Comparison of ENCODE assay signal across 16 cellular contexts in the genomic region with DNA sequence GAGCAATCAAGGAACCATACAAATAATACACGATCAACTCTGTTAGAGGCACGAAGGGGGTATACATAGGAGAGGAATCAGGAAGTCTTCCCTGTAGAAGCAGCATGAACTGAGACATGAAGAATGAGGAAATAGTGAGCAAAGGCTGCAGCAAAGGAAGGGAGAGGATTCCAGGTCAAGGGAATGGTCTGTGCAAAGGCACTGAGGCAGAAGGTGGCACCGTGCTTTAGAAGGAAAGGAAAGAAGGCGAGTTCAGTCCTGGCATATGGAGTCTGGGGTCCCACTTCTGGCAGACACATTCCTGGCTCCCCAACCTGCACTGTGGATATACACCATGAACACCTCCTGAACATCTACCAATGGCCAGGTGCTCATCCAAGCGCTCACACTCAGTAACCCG. TPM values are rescaled to one million over a fixed set of nuclear protein-coding genes. Genes with fewer than 3 reads are reported as not detected.
DNase-seq lines count a peak whose midpoint lies in the region; ATAC-seq and TF ChIP-seq lines count a peak whose summit lies in the region.
"Had no signal": no experiment of that assay in that cellular context is flagged by ENCODE, and none has a peak within 500 bp of the region (broad histone marks: within the 10 kb centered on the region; RNA-seq: fewer than 3 reads in every experiment).

No MANE protein-coding gene starts in this region.

- H3K4me3 Mint-ChIP-seq in activated naive CD8-positive, alpha-beta T cell treated with anti-CD3 and anti-CD28 coated beads, Interleukin-2, amount 50 U/mL, for 24 hours = no peak overlapping the region
- H3K4me3 Mint-ChIP-seq in activated naive CD8-positive, alpha-beta T cell treated with anti-CD3 and anti-CD28 coated beads for 36 hours = no peak overlapping the region
- H3K4me3 Mint-ChIP-seq in brain = no peak overlapping the region
- H3K4me3 Mint-ChIP-seq in osteocyte (ENCODE audit: unreplicated experiment) = no peak overlapping the region
- H3K4me3 Mint-ChIP-seq: CD14-positive monocyte, GM23338 had no signal

- peak overlapping the region; percentile 5 for H3K27ac Mint-ChIP-seq in activated naive CD8-positive, alpha-beta T cell treated with anti-CD3 and anti-CD28 coated beads, Interleukin-2, amount 50 U/mL, for 24 hours
- H3K27ac Mint-ChIP-seq in activated naive CD8-positive, alpha-beta T cell treated with anti-CD3 and anti-CD28 coated beads for 36 hours = no peak overlapping the region
- H3K27ac Mint-ChIP-seq in brain (peak overlapping the region in 3 of 5 experiments; percentile 83 to 95 (median 86)), osteocyte (ENCODE audit: unreplicated experiment) (peak overlapping the region; percentile 6)
- H3K27ac Mint-ChIP-seq: CD4-positive, alpha-beta memory T cell; GM23338 had no signal

- no peaks in the 10 kb centered on the region for H4K20me1 ChIP-seq in MM.1S (ENCODE audit: insufficient read depth, low read length)
- H4K20me1 ChIP-seq: BLaER1 had no signal

- no peaks in the 10 kb centered on the region for H3K36me3 ChIP-seq in MM.1S (replicated peaks; ENCODE audit: insufficient read depth, low read length)
- H3K36me3 ChIP-seq: BLaER1 had no signal

- TF ChIP-seq CTCF in brain (conservative IDR thresholded peaks at IDR 0.05) = no peak
- TF ChIP-seq CTCF in osteocyte (IDR thresholded peaks at IDR 0.05) = no peak
- TF ChIP-seq CTCF in MM.1S (IDR thresholded peaks at IDR 0.05; ENCODE audit: low read length) = no peak

- no peaks in the 10 kb centered on the region for H3K36me3 Mint-ChIP-seq in activated naive CD8-positive, alpha-beta T cell treated with anti-CD3 and anti-CD28 coated beads, Interleukin-2, amount 50 U/mL, for 24 hours (ENCODE audit: low read depth)
- no peaks in the 10 kb centered on the region for H3K36me3 Mint-ChIP-seq in activated naive CD8-positive, alpha-beta T cell treated with anti-CD3 and anti-CD28 coated beads for 36 hours
- H3K36me3 Mint-ChIP-seq in brain = no peaks in the 10 kb centered on the region
- peaks cover 9% of the 10 kb centered on the region for H3K36me3 Mint-ChIP-seq in osteocyte (ENCODE audit: unreplicated experiment)
- H3K36me3 Mint-ChIP-seq: CD14-positive monocyte; CD4-positive, alpha-beta memory T cell had no signal

- peaks cover 3% of the 10 kb centered on the region for H3K27me3 Mint-ChIP-seq in activated naive CD8-positive, alpha-beta T cell treated with anti-CD3 and anti-CD28 coated beads, Interleukin-2, amount 50 U/mL, for 24 hours
- H3K27me3 Mint-ChIP-seq in activated naive CD8-positive, alpha-beta T cell treated with anti-CD3 and anti-CD28 coated beads for 36 hours = peaks cover 4% of the 10 kb centered on the region
- H3K27me3 Mint-ChIP-seq in brain (peaks cover 4% of the 10 kb centered on the region), osteocyte (ENCODE audit: unreplicated experiment) (no peaks in the 10 kb centered on the region)

- peaks cover 36% of the 10 kb centered on the region for H3K4me1 ChIP-seq in MM.1S (ENCODE audit: low read length)

- no peaks in the 10 kb centered on the region for H3K9me3 Mint-ChIP-seq in activated naive CD8-positive, alpha-beta T cell treated with anti-CD3 and anti-CD28 coated beads, Interleukin-2, amount 50 U/mL, for 24 hours
- H3K9me3 Mint-ChIP-seq in activated naive CD8-positive, alpha-beta T cell treated with anti-CD3 and anti-CD28 coated beads for 36 hours = no peaks in the 10 kb centered on the region
- H3K9me3 Mint-ChIP-seq in brain (no peaks in the 10 kb centered on the region), osteocyte (ENCODE audit: unreplicated experiment) (no peaks in the 10 kb centered on the region)
- H3K9me3 Mint-ChIP-seq: GM23338 had no signal

- H3K4me1 Mint-ChIP-seq in activated naive CD8-positive, alpha-beta T cell treated with anti-CD3 and anti-CD28 coated beads, Interleukin-2, amount 50 U/mL, for 24 hours = peaks cover 6% of the 10 kb centered on the region
- peaks cover 7% of the 10 kb centered on the region for H3K4me1 Mint-ChIP-seq in activated naive CD8-positive, alpha-beta T cell treated with anti-CD3 and anti-CD28 coated beads for 36 hours
- H3K4me1 Mint-ChIP-seq in brain (peaks cover 61% of the 10 kb centered on the region), osteocyte (ENCODE audit: unreplicated experiment) (peaks cover 83% of the 10 kb centered on the region)

- H3K9me3 ChIP-seq in MM.1S (replicated peaks; ENCODE audit: insufficient read depth, low read length) = no peaks in the 10 kb centered on the region
- H3K9me3 ChIP-seq: BLaER1 had no signal

- H3F3A ChIP-seq in MM.1S (ENCODE audit: insufficient read depth, low read length) = peaks cover 8% of the 10 kb centered on the region

- H3K9ac ChIP-seq in MM.1S (ENCODE audit: low read length) = no peak overlapping the region
- H3K9ac ChIP-seq: BLaER1 had no signal

- DNase-seq in activated naive CD8-positive, alpha-beta T cell treated with anti-CD3 and anti-CD28 coated beads, Interleukin-2, amount 50 U/mL, for 24 hours = no peak
- DNase-seq in activated naive CD8-positive, alpha-beta T cell treated with anti-CD3 and anti-CD28 coated beads for 36 hours = no peak
- DNase-seq in left colon = no peak
- DNase-seq in osteocyte (ENCODE audit: extremely low spot score, unreplicated experiment) = no peak
- DNase-seq in MM.1S = no peak
- no peak for DNase-seq in NCI-H510A (lab: John Stamatoyannopoulos, UW)
- DNase-seq: 8988T; Calu3; CD4-positive, alpha-beta memory T cell; GF-D8 had no signal

- H3K9me2 ChIP-seq in MM.1S (replicated peaks; ENCODE audit: insufficient read depth, low read length) = no peaks in the 10 kb centered on the region

- H3K79me2 ChIP-seq in MM.1S (ENCODE audit: low read length) = no peaks in the 10 kb centered on the region

- H3K4me2 ChIP-seq in MM.1S (ENCODE audit: low read depth, low read length) = no peak overlapping the region
- H3K4me2 ChIP-seq: GM23338 had no signal

- ATAC-seq in activated naive CD8-positive, alpha-beta T cell treated with anti-CD3 and anti-CD28 coated beads, Interleukin-2, amount 50 U/mL, for 24 hours = no peak
- ATAC-seq in left colon = peak; percentile 48
- ATAC-seq in HG02981 (IDR thresholded peaks at IDR 0.05; ENCODE audit: unreplicated experiment) = no peak

- no peaks in the 10 kb centered on the region for H3K27me3 ChIP-seq in MM.1S (replicated peaks; ENCODE audit: insufficient read depth, low read length)
- H3K27me3 ChIP-seq: BLaER1 had no signal

- intact Hi-C loops in left colon (cut with DNase I, micrococcal nuclease) = no loop called here

- H2AFZ ChIP-seq in MM.1S (ENCODE audit: low read length) = no peak overlapping the region
- H2AFZ ChIP-seq: GM23338 had no signal

- H3K4me3 ChIP-seq in MM.1S (ENCODE audit: low read length) = no peak overlapping the region
- H3K4me3 ChIP-seq: BLaER1, GM23338 had no signal

- no peak overlapping the region for H3K27ac ChIP-seq in MM.1S (ENCODE audit: low read length)
- H3K27ac ChIP-seq: BLaER1 had no signal

RNA-seq across cellular contexts. Expression of a gene that starts 56.1 kb away (rescaled TPM):
- under 1 TPM in 1 of 2 experiments, not detected in 1; 0.10 TPM for total RNA-seq in activated naive CD8-positive, alpha-beta T cell treated with anti-CD3 and anti-CD28 coated beads for 36 hours
- polyA plus RNA-seq in brain (ENCODE audit: insufficient read depth, low read depth, low replicate concordance) = 0.44 TPM
- total RNA-seq in left colon (under 1 TPM; 0.25 to 0.34 TPM), osteocyte (38.0 and 38.3 TPM in 2 replicates)
- total RNA-seq: Calu3; CD4-positive, alpha-beta memory T cell; HepG2 had no signal
- polyA plus RNA-seq: CD14-positive monocyte; CD4-positive, alpha-beta memory T cell had no signal

Comparison
In these comparisons a context has a peak if more than half of its experiments do, and no peak if none do; other contexts are left out.
1. RNA of a gene that starts 56.1 kb away (total RNA-seq): 38.0 to 38.3 TPM in osteocyte; 0.25 to 0.34 TPM in left colon and 0.10 TPM in activated naive CD8-positive, alpha-beta T cell treated with anti-CD3 and anti-CD28 coated beads for 36 hours; every median in the first group is over 10 times any median in the second.